ENCODE assay signal across 8 cellular contexts in genomic region chr13:34750078-34750703, GRCh38.
A peak's percentile ranks its signal among the peaks of the same experiment; 100 is the strongest.
DNase-seq lines count a peak whose midpoint lies in the region; ATAC-seq and TF ChIP-seq lines count a peak whose summit lies in the region.

No MANE protein-coding gene starts in this region.

- intact Hi-C loops in upper lobe of right lung (cut with DNase I), result no loop called here
- intact Hi-C loops in activated T-helper 2 cell treated with anti-CD3 and anti-CD28 coated beads, Interferon-gamma antibody, Interleukin-2, Interleukin-4, amounts not matched to agents 10 μg/mL and 5 μg/mL and 100 μg/mL, durations not matched to agents 14 hours and 24 hours and 36 hours (cut with micrococcal nuclease), result no loop called here
- intact Hi-C loops in activated CD4-positive, alpha-beta T cell treated with anti-CD3 and anti-CD28 coated beads for 36 hours (cut with DNase I, micrococcal nuclease), result no loop called here

- H3K9me3 ChIP-seq in iPS-18a (ENCODE audit: control insufficient read depth, low read depth, low read length), result no peaks in the 10 kb centered on the region
- H3K9me3 ChIP-seq in upper lobe of right lung, result no peaks in the 10 kb centered on the region

- H3K27ac ChIP-seq in iPS-18a (ENCODE audit: low read length) (no peak overlapping the region), upper lobe of right lung (no peak overlapping the region)

- H3K36me3 ChIP-seq in iPS-18a (ENCODE audit: control insufficient read depth, low read depth, low read length) (no peaks in the 10 kb centered on the region), upper lobe of right lung (no peaks in the 10 kb centered on the region)

- peaks cover 2% of the 10 kb centered on the region for H3K27me3 Mint-ChIP-seq in activated T-helper 2 cell treated with anti-CD3 and anti-CD28 coated beads, Interferon-gamma antibody, Interleukin-2, Interleukin-4, amounts not matched to agents 10 μg/mL and 5 μg/mL and 100 μg/mL, durations not matched to agents 14 hours and 24 hours and 36 hours (ENCODE audit: low read depth)
- H3K27me3 Mint-ChIP-seq in activated CD4-positive, alpha-beta T cell treated with anti-CD3 and anti-CD28 coated beads for 36 hours, result peaks cover 14% of the 10 kb centered on the region

- H3K36me3 Mint-ChIP-seq in activated T-helper 2 cell treated with anti-CD3 and anti-CD28 coated beads, Interferon-gamma antibody, Interleukin-2, Interleukin-4, amounts not matched to agents 10 μg/mL and 5 μg/mL and 100 μg/mL, durations not matched to agents 14 hours and 24 hours and 36 hours (ENCODE audit: low read depth), result no peaks in the 10 kb centered on the region
- no peaks in the 10 kb centered on the region for H3K36me3 Mint-ChIP-seq in activated CD4-positive, alpha-beta T cell treated with anti-CD3 and anti-CD28 coated beads for 36 hours (ENCODE audit: low read depth)

- H3K4me1 Mint-ChIP-seq in activated T-helper 2 cell treated with anti-CD3 and anti-CD28 coated beads, Interferon-gamma antibody, Interleukin-2, Interleukin-4, amounts not matched to agents 10 μg/mL and 5 μg/mL and 100 μg/mL, durations not matched to agents 14 hours and 24 hours and 36 hours (ENCODE audit: low read depth), result no peaks in the 10 kb centered on the region
- no peaks in the 10 kb centered on the region for H3K4me1 Mint-ChIP-seq in activated CD4-positive, alpha-beta T cell treated with anti-CD3 and anti-CD28 coated beads for 36 hours

- H3K4me3 ChIP-seq in iPS-18a (ENCODE audit: low read length) (peak overlapping the region; percentile 73), upper lobe of right lung (peak overlapping the region; percentile 17)

- H3K27me3 ChIP-seq in iPS-18a (ENCODE audit: control insufficient read depth, insufficient read depth, low read length), result peaks cover 3% of the 10 kb centered on the region
- H3K27me3 ChIP-seq in upper lobe of right lung, result no peaks in the 10 kb centered on the region

- H3K9me3 Mint-ChIP-seq in activated T-helper 2 cell treated with anti-CD3 and anti-CD28 coated beads, Interferon-gamma antibody, Interleukin-2, Interleukin-4, amounts not matched to agents 10 μg/mL and 5 μg/mL and 100 μg/mL, durations not matched to agents 14 hours and 24 hours and 36 hours, result no peaks in the 10 kb centered on the region
- no peaks in the 10 kb centered on the region for H3K9me3 Mint-ChIP-seq in activated CD4-positive, alpha-beta T cell treated with anti-CD3 and anti-CD28 coated beads for 36 hours (ENCODE audit: low read depth)

- TF ChIP-seq CTCF in upper lobe of right lung (IDR thresholded peaks at IDR 0.05), result no peak

- POLR2A ChIA-PET in activated CD4-positive, alpha-beta T cell treated with anti-CD3 and anti-CD28 coated beads for 36 hours (lab: Charles Lee), result no interaction called here

- no peak overlapping the region for H3K4me3 Mint-ChIP-seq in activated T-helper 2 cell treated with anti-CD3 and anti-CD28 coated beads, Interferon-gamma antibody, Interleukin-2, Interleukin-4, amounts not matched to agents 10 μg/mL and 5 μg/mL and 100 μg/mL, durations not matched to agents 14 hours and 24 hours and 36 hours (ENCODE audit: low read depth)
- no peak overlapping the region for H3K4me3 Mint-ChIP-seq in activated CD4-positive, alpha-beta T cell treated with anti-CD3 and anti-CD28 coated beads for 36 hours

- H3K4me1 ChIP-seq in iPS-18a (ENCODE audit: control insufficient read depth, low read depth, low read length) (peaks cover 15% of the 10 kb centered on the region), upper lobe of right lung (no peaks in the 10 kb centered on the region)

- H3K9ac ChIP-seq in iPS-18a (ENCODE audit: low read length), result no peak overlapping the region

- CTCF ChIA-PET in activated CD4-positive, alpha-beta T cell treated with anti-CD3 and anti-CD28 coated beads for 36 hours (lab: Charles Lee), result interaction anchor here (0.7 kb wide), 1 partner anchor 95 kb away, joined by 3 read pairs; no protein-coding TSS in a partner anchor

- no peak overlapping the region for H3K27ac Mint-ChIP-seq in activated T-helper 2 cell treated with anti-CD3 and anti-CD28 coated beads, Interferon-gamma antibody, Interleukin-2, Interleukin-4, amounts not matched to agents 10 μg/mL and 5 μg/mL and 100 μg/mL, durations not matched to agents 14 hours and 24 hours and 36 hours
- no peak overlapping the region for H3K27ac Mint-ChIP-seq in activated CD4-positive, alpha-beta T cell treated with anti-CD3 and anti-CD28 coated beads for 36 hours

- ATAC-seq in HG02938 (IDR thresholded peaks at IDR 0.05; ENCODE audit: unreplicated experiment), result peak; percentile 49
- no peak for ATAC-seq in upper lobe of right lung
- ATAC-seq in activated CD4-positive, alpha-beta T cell treated with anti-CD3 and anti-CD28 coated beads for 36 hours, result no peak

- DNase-seq in GM03348 (ENCODE audit: low spot score) (peak; percentile 4), SHP77 (lab: John Stamatoyannopoulos, UW) (peak; percentile 72 to 80), upper lobe of right lung (peak; percentile 49)
- DNase-seq in activated T-helper 2 cell treated with anti-CD3 and anti-CD28 coated beads, Interferon-gamma antibody, Interleukin-2, Interleukin-4, amounts not matched to agents 10 μg/mL and 5 μg/mL and 100 μg/mL, durations not matched to agents 14 hours and 24 hours and 36 hours (ENCODE audit: low spot score), result no peak
- DNase-seq in activated effector memory CD4-positive, alpha-beta T cell treated with anti-CD3 and anti-CD28 coated beads, Interleukin-2, amount 50 U/mL, for 16 hours, result no peak
- DNase-seq in activated CD4-positive, alpha-beta T cell treated with anti-CD3 and anti-CD28 coated beads for 36 hours, result no peak

Comparison
In these comparisons a context has a peak if more than half of its experiments do, and no peak if none do; other contexts are left out.
1. DNase-seq: peak in GM03348 (single experiment), SHP77 (2 of 2) and upper lobe of right lung (single experiment); none in activated T-helper 2 cell treated with anti-CD3 and anti-CD28 coated beads, Interferon-gamma antibody, Interleukin-2, Interleukin-4, amounts not matched to agents 10 μg/mL and 5 μg/mL and 100 μg/mL, durations not matched to agents 14 hours and 24 hours and 36 hours (single experiment), activated effector memory CD4-positive, alpha-beta T cell treated with anti-CD3 and anti-CD28 coated beads, Interleukin-2, amount 50 U/mL, for 16 hours (single experiment) and activated CD4-positive, alpha-beta T cell treated with anti-CD3 and anti-CD28 coated beads for 36 hours (single experiment).